28 cellular contexts compared by ENCODE assay signal in genomic region chr12:91690521-91690920, GRCh38.
"Had no signal": no experiment of that assay in that cellular context is flagged by ENCODE, and none has a peak within 500 bp of the region (broad histone marks: within the 10 kb centered on the region; RNA-seq: fewer than 3 reads in every experiment).

No MANE protein-coding gene starts in this region.

- DNase-seq: activated CD4-positive, alpha-beta memory T cell treated with anti-CD3 and anti-CD28 coated beads for 36 hours; activated CD4-positive, alpha-beta T cell treated with anti-CD3 and anti-CD28 coated beads for 36 hours; activated CD4-positive, alpha-beta T cell treated with anti-CD3 and anti-CD28 coated beads, Interleukin-2, amount 10 ng/mL, durations not matched to agents 24 days and 14 days; activated CD4-positive, CD25-positive, alpha-beta regulatory T cell; activated CD4-positive, CD25-positive, alpha-beta regulatory T cell treated with anti-CD3 and anti-CD28 coated beads, Interleukin-2, amount 50 U/mL, for 72 hours; activated CD8-positive, alpha-beta memory T cell treated with anti-CD3 and anti-CD28 coated beads, Interleukin-2, amount 10 ng/mL, durations not matched to agents 7 days and 5 days; activated CD8-positive, alpha-beta memory T cell treated with anti-CD3 and anti-CD28 coated beads, Interleukin-2, amount 50 U/mL, for 4 hours; activated CD8-positive, alpha-beta T cell treated with anti-CD3 and anti-CD28 coated beads, Interleukin-2, amount 10 ng/mL, durations not matched to agents 7 days and 5 days; activated effector memory CD4-positive, alpha-beta T cell treated with anti-CD3 and anti-CD28 coated beads, Interleukin-2, amount 50 U/mL, for 16 hours; activated naive CD4-positive, alpha-beta T cell treated with anti-CD3 and anti-CD28 coated beads for 36 hours; activated naive CD8-positive, alpha-beta T cell treated with anti-CD3 and anti-CD28 coated beads for 36 hours; activated naive CD8-positive, alpha-beta T cell treated with anti-CD3 and anti-CD28 coated beads, Interleukin-2, amount 50 U/mL, for 24 hours; activated T-cell treated with anti-CD3 and anti-CD28 coated beads, Interleukin-2, amount 50 U/mL, for 1 hour; activated T-cell treated with anti-CD3 and anti-CD28 coated beads, Interleukin-2, amount 50 U/mL, for 48 hours; brain microvascular endothelial cell; caudate nucleus; cortex of kidney; effector CD8-positive, alpha-beta T cell; foreskin fibroblast; head of caudate nucleus; T-helper 2 cell had no signal

- H3K27ac ChIP-seq: ascending aorta, brain microvascular endothelial cell, epithelial cell of prostate had no signal

- ATAC-seq: activated CD4-positive, alpha-beta T cell treated with anti-CD3 and anti-CD28 coated beads for 36 hours; activated CD8-positive, alpha-beta memory T cell treated with anti-CD3 and anti-CD28 coated beads, Interleukin-2, amount 10 ng/mL, durations not matched to agents 7 days and 5 days; activated CD8-positive, alpha-beta T cell treated with anti-CD3 and anti-CD28 coated beads, Interleukin-2, amount 10 ng/mL, durations not matched to agents 7 days and 5 days; activated naive CD8-positive, alpha-beta T cell treated with anti-CD3 and anti-CD28 coated beads, Interleukin-2, amount 50 U/mL, for 24 hours; esophagus mucosa had no signal

- H3K36me3 ChIP-seq: ascending aorta, brain microvascular endothelial cell had no signal

- H3K27me3 ChIP-seq: ascending aorta, brain microvascular endothelial cell had no signal

- FAIRE-seq: colon, endometrium, endothelial cell of umbilical vein, frontal cortex had no signal

- H3K4me3 ChIP-seq: ascending aorta had no signal

- H3K4me1 ChIP-seq: ascending aorta had no signal

- H3K9me3 ChIP-seq: ascending aorta had no signal
